ENCODE assay signal across 21 cellular contexts in the genomic region with DNA sequence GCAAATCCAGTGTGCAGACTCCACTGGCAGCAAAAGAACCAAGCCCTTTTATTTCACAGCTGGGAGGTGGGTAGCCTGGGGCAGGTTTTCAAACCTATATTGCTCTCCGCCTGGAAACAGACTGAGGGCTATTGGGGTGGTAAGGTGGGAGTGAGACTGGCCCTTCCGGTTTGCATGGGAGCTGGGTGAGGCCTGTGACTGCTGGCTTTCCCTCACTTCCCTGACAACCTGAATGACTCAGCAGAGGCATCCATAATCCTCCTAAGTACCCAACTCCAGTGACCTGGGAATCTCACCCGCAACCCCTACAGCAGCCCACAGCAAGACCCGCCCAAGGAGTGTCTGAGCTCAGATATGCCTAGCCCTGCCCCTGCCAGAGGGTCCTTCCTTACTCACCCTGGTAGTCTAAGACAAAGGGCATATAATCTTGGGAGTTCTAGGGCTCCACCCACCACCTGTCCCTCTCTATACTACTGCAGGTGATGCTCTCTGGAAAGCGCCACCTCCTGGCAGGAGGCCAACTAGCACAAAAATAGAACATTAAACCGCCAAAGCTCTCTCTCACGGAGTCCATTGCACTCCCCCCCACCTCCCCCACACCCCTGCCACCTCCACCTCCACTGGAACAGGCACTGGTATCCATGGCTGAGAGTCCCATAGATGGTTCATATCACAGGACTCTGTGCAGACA.
DNase-seq lines count a peak whose midpoint lies in the region; ATAC-seq and TF ChIP-seq lines count a peak whose summit lies in the region.
"Had no signal": no experiment of that assay in that cellular context is flagged by ENCODE, and none has a peak within 500 bp of the region (broad histone marks: within the 10 kb centered on the region; RNA-seq: fewer than 3 reads in every experiment).

No MANE protein-coding gene starts in this region.

- intact Hi-C loops in prostate gland (cut with DNase I), result no loop called here

- H3K9ac ChIP-seq in OCI-LY1 (ENCODE audit: low read length), result no peak overlapping the region

- no peaks in the 10 kb centered on the region for H3F3A ChIP-seq in OCI-LY1 (ENCODE audit: insufficient read depth, low read length)

- no peaks in the 10 kb centered on the region for H3K79me2 ChIP-seq in OCI-LY1 (ENCODE audit: insufficient read depth, low read length)

- H3K9me3 ChIP-seq in OCI-LY1 (ENCODE audit: low read length), result no peaks in the 10 kb centered on the region
- H3K9me3 ChIP-seq in prostate gland, result no peaks in the 10 kb centered on the region
- H3K9me3 ChIP-seq: MG63 had no signal

- 78% methylated on average over 7 of the region's 7 CpGs for WGBS in prostate gland

- no peak for TF ChIP-seq POLR2A in prostate gland (IDR thresholded peaks at IDR 0.05)

- no peaks in the 10 kb centered on the region for H3K9me2 ChIP-seq in OCI-LY1 (ENCODE audit: low read depth, low read length)

- TF ChIP-seq CTCF in C4-2B (conservative IDR thresholded peaks at IDR 0.05) (peak; percentile 11; the same call in 1 of the 2 replicates), OCI-LY1 (IDR thresholded peaks at IDR 0.05; ENCODE audit: low read length) (peak; percentile 8; the same call in 1 of the 2 replicates), prostate gland (IDR thresholded peaks at IDR 0.05) (no peak)

- H3K4me1 ChIP-seq in OCI-LY1 (ENCODE audit: insufficient read depth, low read length, severe bottlenecking), result no peaks in the 10 kb centered on the region
- no peaks in the 10 kb centered on the region for H3K4me1 ChIP-seq in prostate gland (replicated peaks)

- H3K36me3 ChIP-seq in OCI-LY1 (ENCODE audit: insufficient read depth, low read length), result no peaks in the 10 kb centered on the region
- no peaks in the 10 kb centered on the region for H3K36me3 ChIP-seq in prostate gland
- H3K36me3 ChIP-seq: MG63 had no signal

- H3K27ac ChIP-seq in C4-2B (no peak overlapping the region), OCI-LY1 (ENCODE audit: low read depth, low read length, poor library complexity, severe bottlenecking) (no peak overlapping the region), prostate gland (no peak overlapping the region)

- no peak overlapping the region for H2AFZ ChIP-seq in OCI-LY1 (ENCODE audit: low read length)

- no peak for ATAC-seq in GM18502 (IDR thresholded peaks at IDR 0.05; ENCODE audit: poor library complexity, unreplicated experiment)
- ATAC-seq: SK-N-SH treated with all-trans-retinoic acid at 6 μM for 48 hours had no signal

- H3K4me3 ChIP-seq in OCI-LY1 (ENCODE audit: low read depth, low read length, poor library complexity, severe bottlenecking), result no peak overlapping the region
- no peak overlapping the region for H3K4me3 ChIP-seq in prostate gland
- H3K4me3 ChIP-seq: MG63 had no signal

- peak; percentile 78 for DNase-seq in ELF-1 (ENCODE audit: low read depth, low spot score)
- peak; percentile 88 for DNase-seq in islet precursor cell
- no peak for DNase-seq in activated CD4-positive, CD25-positive, alpha-beta regulatory T cell treated with anti-CD3 and anti-CD28 coated beads, Interleukin-2, amount 50 U/mL, for 72 hours
- no peak for DNase-seq in prostate gland (ENCODE audit: low spot score)
- DNase-seq: AML-193, DMS79 treated with DMSO at 0.1 percent for 48 hours, GOT3, Kasumi-1, MG63, NCI-H1048, NCI-H146, NCI-H2029 treated with DMSO at 0.1 percent for 48 hours, NCI-H2171 treated with DMSO at 0.1 percent for 48 hours, NCI-H446, NCI-H774, SIG-M5, T-helper 1 cell had no signal

- H3K27me3 ChIP-seq in OCI-LY1 (ENCODE audit: insufficient read depth, low read length) (no peaks in the 10 kb centered on the region), prostate gland (replicated peaks; ENCODE audit: insufficient read depth) (no peaks in the 10 kb centered on the region)

- H3K4me2 ChIP-seq in OCI-LY1 (ENCODE audit: low read length), result no peak overlapping the region

- no peaks in the 10 kb centered on the region for H4K20me1 ChIP-seq in OCI-LY1 (ENCODE audit: insufficient read depth, low read length)

Comparison
In these comparisons a context has a peak if more than half of its experiments do, and no peak if none do; other contexts are left out.
1. CTCF ChIP-seq: peak in C4-2B (single experiment) and OCI-LY1 (single experiment); none in prostate gland (0 of 4).
2. DNase-seq: peak in ELF-1 (single experiment) and islet precursor cell (single experiment); none in activated CD4-positive, CD25-positive, alpha-beta regulatory T cell treated with anti-CD3 and anti-CD28 coated beads, Interleukin-2, amount 50 U/mL, for 72 hours (single experiment) and prostate gland (single experiment).